In the genomic region with DNA sequence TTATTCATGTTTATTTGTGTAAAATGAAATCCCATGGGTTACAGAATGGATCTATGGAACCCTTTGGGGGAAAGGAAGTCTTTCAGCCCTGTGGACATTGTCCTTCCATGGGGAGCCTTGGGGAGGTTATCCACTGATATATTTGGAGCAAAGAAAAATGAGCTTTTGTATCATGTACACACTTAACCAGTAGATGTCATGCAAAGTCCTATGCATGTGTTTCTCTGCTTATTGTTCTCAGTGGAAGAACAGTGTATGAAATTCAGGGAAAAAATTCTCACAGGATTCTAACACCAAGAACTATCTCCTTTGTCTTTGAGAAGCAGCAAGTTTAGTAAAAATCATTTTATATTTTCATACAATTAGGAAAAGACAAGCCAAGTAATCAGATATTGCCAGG, we compare ENCODE assay signal across 15 cellular contexts.
A peak's percentile ranks its signal among the peaks of the same experiment; 100 is the strongest.
DNase-seq lines count a peak whose midpoint lies in the region; ATAC-seq and TF ChIP-seq lines count a peak whose summit lies in the region.
"Had no signal": no experiment of that assay in that cellular context is flagged by ENCODE, and none has a peak within 500 bp of the region (broad histone marks: within the 10 kb centered on the region; RNA-seq: fewer than 3 reads in every experiment).

No MANE protein-coding gene starts in this region.

- no peak overlapping the region for H2AFZ ChIP-seq in mammary epithelial cell (ENCODE audit: low read depth, low read length)

- H3K4me3 Mint-ChIP-seq in MCF 10A (ENCODE audit: unreplicated experiment) (no peak overlapping the region), type B pancreatic cell (no peak overlapping the region)
- H3K4me3 Mint-ChIP-seq in activated CD4-positive, alpha-beta T cell treated with anti-CD3 and anti-CD28 coated beads, Interleukin-2, amount 10 ng/mL, durations not matched to agents 24 days and 14 days, result no peak overlapping the region

- no peaks in the 10 kb centered on the region for H3K27me3 ChIP-seq in mammary epithelial cell (ENCODE audit: insufficient read depth, low read length)
- no peaks in the 10 kb centered on the region for H3K27me3 ChIP-seq in dorsolateral prefrontal cortex

- no peaks in the 10 kb centered on the region for H3K79me2 ChIP-seq in mammary epithelial cell (ENCODE audit: insufficient read depth, low read length)

- no peaks in the 10 kb centered on the region for H3K9me3 ChIP-seq in mammary epithelial cell (replicated peaks; ENCODE audit: insufficient read depth, low read length)

- no peaks in the 10 kb centered on the region for H3K36me3 Mint-ChIP-seq in MCF 10A (ENCODE audit: insufficient read depth, unreplicated experiment)
- no peaks in the 10 kb centered on the region for H3K36me3 Mint-ChIP-seq in type B pancreatic cell
- no peaks in the 10 kb centered on the region for H3K36me3 Mint-ChIP-seq in activated CD4-positive, alpha-beta T cell treated with anti-CD3 and anti-CD28 coated beads, Interleukin-2, amount 10 ng/mL, durations not matched to agents 24 days and 14 days (ENCODE audit: low read depth)

- no peak overlapping the region for H3K4me2 ChIP-seq in mammary epithelial cell (ENCODE audit: insufficient read depth, low read depth, low read length)

- H3K4me3 ChIP-seq in mammary epithelial cell (replicated peaks in 1 of 3; ENCODE audit: insufficient read depth in 1 of 3, low read depth in 2 of 3, low read length in 3 of 3), result no peak overlapping the region
- no peak overlapping the region for H3K4me3 ChIP-seq in dorsolateral prefrontal cortex
- H3K4me3 ChIP-seq: lung had no signal

- H3K9me3 Mint-ChIP-seq in MCF 10A (ENCODE audit: unreplicated experiment), result no peaks in the 10 kb centered on the region
- H3K9me3 Mint-ChIP-seq in type B pancreatic cell, result no peaks in the 10 kb centered on the region
- H3K9me3 Mint-ChIP-seq in activated CD4-positive, alpha-beta T cell treated with anti-CD3 and anti-CD28 coated beads, Interleukin-2, amount 10 ng/mL, durations not matched to agents 24 days and 14 days, result no peaks in the 10 kb centered on the region

- in situ Hi-C loops in mammary epithelial cell (cut with MboI; ENCODE audit: low sequenced_read_pairs in 2 of 2), result no loop called here

- H3K27ac Mint-ChIP-seq in MCF 10A (ENCODE audit: low read depth, unreplicated experiment) (no peak overlapping the region), type B pancreatic cell (no peak overlapping the region)
- no peak overlapping the region for H3K27ac Mint-ChIP-seq in activated CD4-positive, alpha-beta T cell treated with anti-CD3 and anti-CD28 coated beads, Interleukin-2, amount 10 ng/mL, durations not matched to agents 24 days and 14 days

- H3K9ac ChIP-seq in mammary epithelial cell (ENCODE audit: insufficient read depth, low read length), result no peak overlapping the region

- H3K4me1 Mint-ChIP-seq in MCF 10A (ENCODE audit: insufficient read depth, unreplicated experiment), result peaks cover 14% of the 10 kb centered on the region
- peaks cover 5% of the 10 kb centered on the region for H3K4me1 Mint-ChIP-seq in type B pancreatic cell (ENCODE audit: unreplicated experiment)
- peaks cover 20% of the 10 kb centered on the region for H3K4me1 Mint-ChIP-seq in activated CD4-positive, alpha-beta T cell treated with anti-CD3 and anti-CD28 coated beads, Interleukin-2, amount 10 ng/mL, durations not matched to agents 24 days and 14 days

- ATAC-seq in GM19452 (IDR thresholded peaks at IDR 0.05; ENCODE audit: unreplicated experiment), result no peak

- CTCF ChIA-PET in MCF 10A (lab: Yijun Ruan, JAX) (interaction anchor here (0.7 to 1.0 kb wide), 2 partner anchors 13 to 1178 kb away, joined by 3 read pairs; no protein-coding TSS in a partner anchor), mammary epithelial cell (lab: Charles Lee; ENCODE audit: low non-redundant PET) (no interaction called here)

- no peaks in the 10 kb centered on the region for H3K36me3 ChIP-seq in mammary epithelial cell (ENCODE audit: insufficient read depth, low read length)

- TF ChIP-seq CTCF in MCF 10A (IDR thresholded peaks at IDR 0.05; ENCODE audit: unreplicated experiment) (peak; percentile 26), mammary epithelial cell (conservative IDR thresholded peaks at IDR 0.05 in 1 of 2, IDR thresholded peaks at IDR 0.05 in 1 of 2; ENCODE audit: extremely low read depth in 1 of 2, insufficient read depth in 1 of 2, low read depth in 1 of 2, low read length in 2 of 2) (no peak), dorsolateral prefrontal cortex (IDR thresholded peaks at IDR 0.05 in 54 of 56, conservative IDR thresholded peaks at IDR 0.05 in 2 of 56; ENCODE audit: low read depth in 1 of 56, partially characterized antibody in 56 of 56) (peak in 52 of 56 donors; percentile 24 to 65 (median 46)), type B pancreatic cell (conservative IDR thresholded peaks at IDR 0.05) (peak; percentile 47)

- no TSS peak for BruUV-seq in MCF 10A (replicated peaks; lab: Mats Ljungman, UMichigan)
- no TSS peak for BruUV-seq in mammary epithelial cell (replicated peaks; lab: Mats Ljungman, UMichigan)

- intact Hi-C loops in MCF 10A (cut with micrococcal nuclease), result no loop called here
- intact Hi-C loops in mammary epithelial cell (cut with micrococcal nuclease), result no loop called here
- intact Hi-C loops in dorsolateral prefrontal cortex (cut with DNase I), result no loop called here
- intact Hi-C loops in activated CD4-positive, alpha-beta T cell treated with anti-CD3 and anti-CD28 coated beads, Interleukin-2, amount 10 ng/mL, durations not matched to agents 24 days and 14 days (cut with micrococcal nuclease), result loop anchor here (1.0 to 2.0 kb wide), 2 partner anchors 8 to 16 kb away; no protein-coding TSS in a partner anchor

- H3K4me1 ChIP-seq in mammary epithelial cell (ENCODE audit: insufficient read depth, low read length), result no peaks in the 10 kb centered on the region

- H4K20me1 ChIP-seq in mammary epithelial cell (ENCODE audit: insufficient read depth, low read length), result no peaks in the 10 kb centered on the region

- H3K27me3 Mint-ChIP-seq in MCF 10A (ENCODE audit: insufficient read depth, unreplicated experiment) (no peaks in the 10 kb centered on the region), type B pancreatic cell (peaks cover 9% of the 10 kb centered on the region)
- no peaks in the 10 kb centered on the region for H3K27me3 Mint-ChIP-seq in activated CD4-positive, alpha-beta T cell treated with anti-CD3 and anti-CD28 coated beads, Interleukin-2, amount 10 ng/mL, durations not matched to agents 24 days and 14 days

- H3K27ac ChIP-seq in mammary epithelial cell (ENCODE audit: insufficient read depth, low read depth, low read length), result no peak overlapping the region
- H3K27ac ChIP-seq in dorsolateral prefrontal cortex, result no peak overlapping the region

- POLR2A ChIA-PET in MCF 10A (lab: Yijun Ruan, JAX), result interaction anchor here (1.1 kb wide), 1 partner anchor 33 kb away, joined by 3 read pairs; no protein-coding TSS in a partner anchor

- dilution Hi-C loops in mammary epithelial cell (cut with HindIII; ENCODE audit: low sequenced_read_pairs), result no loop called here

- DNase-seq in MCF 10A (ENCODE audit: unreplicated experiment), result no peak
- no peak for DNase-seq in mammary epithelial cell
- DNase-seq in NCI-H446 treated with DMSO at 0.1 percent for 48 hours (lab: John Stamatoyannopoulos, UW), result peak; percentile 8
- DNase-seq in dorsolateral prefrontal cortex, result no peak
- DNase-seq in type B pancreatic cell (ENCODE audit: extremely low spot score, unreplicated experiment), result no peak
- no peak for DNase-seq in activated CD4-positive, alpha-beta T cell treated with anti-CD3 and anti-CD28 coated beads, Interleukin-2, amount 10 ng/mL, durations not matched to agents 24 days and 14 days
- no peak for DNase-seq in NK-92 (lab: John Stamatoyannopoulos, UW; ENCODE audit: unreplicated experiment)
- DNase-seq: activated CD4-positive, alpha-beta T cell treated with anti-CD3 and anti-CD28 coated beads for 1 hour; activated gamma-delta T cell; caudate nucleus; H7; posterior cingulate gyrus; SHP77 treated with DMSO at 0.1 percent for 48 hours had no signal

Comparison
In these comparisons a context has a peak if more than half of its experiments do, and no peak if none do; other contexts are left out.
1. CTCF ChIP-seq: peak in MCF 10A (single experiment), dorsolateral prefrontal cortex (52 of 56) and type B pancreatic cell (single experiment); none in mammary epithelial cell (0 of 2).